ENCODE assay signal across 1 cellular context in genomic region chr10:98446656-98447221, GRCh38.
TF ChIP-seq lines count a peak whose summit lies in the region.

Gene HPS1, minus strand, starts transcription at chr10:98446935. Its CDS starts 3,695 bp downstream, at chr10:98443240.

TF ChIP-seq in GM12878, 131 proteins besides CTCF, POLR2A, EP300 and RAD21 (continued from another document):
- TF ChIP-seq PRDM15 (CRISPR knock-in tag; IDR thresholded peaks at IDR 0.05) (no peak), SIN3A (IDR thresholded peaks at IDR 0.05; ENCODE audit: low read depth, low read length) (peak; percentile 86; the same call in 1 of the 2 replicates), YBX1 (IDR thresholded peaks at IDR 0.05) (no peak), ZSCAN29 (IDR thresholded peaks at IDR 0.05) (0 out of 2 replicates have a peak, but pooled peaks have one; percentile 36), ZNF207 (IDR thresholded peaks at IDR 0.05; ENCODE audit: borderline replicate concordance) (peak; percentile 89), GABPA (IDR thresholded peaks at IDR 0.05; ENCODE audit: low read depth) (peak; percentile 35; the same call in 1 of the 2 replicates), POU2F2 (IDR thresholded peaks at IDR 0.05; ENCODE audit: borderline replicate concordance, low read depth, low read length) (peak; percentile 48; the same call in 1 of the 3 replicates), TAF1 (IDR thresholded peaks at IDR 0.05; ENCODE audit: borderline replicate concordance, low read depth, low read length) (peak; percentile 88), EGR1 (IDR thresholded peaks at IDR 0.05; ENCODE audit: borderline replicate concordance in 1 of 2, low read depth in 2 of 2, low read length in 2 of 2) (peak; percentile 9 to 52), MYB (IDR thresholded peaks at IDR 0.05; ENCODE audit: borderline replicate concordance, low read depth, low read length) (no peak; the same call in 1 of the 2 replicates), NR2F1 (conservative IDR thresholded peaks at IDR 0.05) (peak; percentile 69; the same call in 1 of the 2 replicates), BHLHE40 (IDR thresholded peaks at IDR 0.05; ENCODE audit: borderline replicate concordance in 1 of 2, low read depth in 2 of 2, low read length in 1 of 2) (peak; percentile 94 to 98), DPF2 (IDR thresholded peaks at IDR 0.05) (peak; percentile 87), SRF (IDR thresholded peaks at IDR 0.05; ENCODE audit: low read depth in 2 of 2, low read length in 2 of 2) (no peak), NFIC (IDR thresholded peaks at IDR 0.05; ENCODE audit: low read depth, low read length) (0 out of 2 replicates have a peak, but pooled peaks have one; percentile 25), ZNF217 (IDR thresholded peaks at IDR 0.05) (peak; percentile 96; the same call in 1 of the 2 replicates), ELK1 (IDR thresholded peaks at IDR 0.05; ENCODE audit: low read depth, low read length) (peak; percentile 67), IRF3 (IDR thresholded peaks at IDR 0.05) (0 out of 2 replicates have a peak, but pooled peaks have one; percentile 28), HDAC6 (IDR thresholded peaks at IDR 0.05; ENCODE audit: unreplicated experiment) (peak; percentile 28), ZNF687 (IDR thresholded peaks at IDR 0.05) (peak; percentile 67), SMAD1 (IDR thresholded peaks at IDR 0.05; ENCODE audit: low read depth, partially characterized antibody) (peak; percentile 18), IKZF1 (conservative IDR thresholded peaks at IDR 0.05) (peak; percentile 51), SUZ12 (IDR thresholded peaks at IDR 0.05; ENCODE audit: unreplicated experiment) (no peak), MTA3 (IDR thresholded peaks at IDR 0.05; ENCODE audit: borderline replicate concordance, low read length) (no peak), SIX5 (IDR thresholded peaks at IDR 0.05; ENCODE audit: low read depth, low read length, severe bottlenecking) (peak; percentile 16), KLF5 (IDR thresholded peaks at IDR 0.05; ENCODE audit: partially characterized antibody) (peak; percentile 60), PML (IDR thresholded peaks at IDR 0.05; ENCODE audit: low read length) (peak; percentile 71; the same call in 1 of the 2 replicates), ATF7 (IDR thresholded peaks at IDR 0.05; ENCODE audit: low read depth) (no peak), LARP7 (IDR thresholded peaks at IDR 0.05) (peak; percentile 43; the same call in 1 of the 2 replicates), TCF12 (IDR thresholded peaks at IDR 0.05; ENCODE audit: low read depth, low read length) (peak; percentile 42; the same call in 1 of the 2 replicates), CREM (IDR thresholded peaks at IDR 0.05; ENCODE audit: low read depth) (peak; percentile 45; the same call in 1 of the 2 replicates)
